1 cellular context compared by ENCODE assay signal in genomic region chr14:64762044-64763034, GRCh38.
TF ChIP-seq lines count a peak whose summit lies in the region.

No MANE protein-coding gene starts in this region.

TF ChIP-seq in IMR-90, 13 proteins besides CTCF, POLR2A, EP300 and RAD21 (continued from another document):
- TF ChIP-seq USF2 (IDR thresholded peaks at IDR 0.05; ENCODE audit: low read depth, low read length): no peak
